1 cellular context compared by ENCODE assay signal in the genomic region with DNA sequence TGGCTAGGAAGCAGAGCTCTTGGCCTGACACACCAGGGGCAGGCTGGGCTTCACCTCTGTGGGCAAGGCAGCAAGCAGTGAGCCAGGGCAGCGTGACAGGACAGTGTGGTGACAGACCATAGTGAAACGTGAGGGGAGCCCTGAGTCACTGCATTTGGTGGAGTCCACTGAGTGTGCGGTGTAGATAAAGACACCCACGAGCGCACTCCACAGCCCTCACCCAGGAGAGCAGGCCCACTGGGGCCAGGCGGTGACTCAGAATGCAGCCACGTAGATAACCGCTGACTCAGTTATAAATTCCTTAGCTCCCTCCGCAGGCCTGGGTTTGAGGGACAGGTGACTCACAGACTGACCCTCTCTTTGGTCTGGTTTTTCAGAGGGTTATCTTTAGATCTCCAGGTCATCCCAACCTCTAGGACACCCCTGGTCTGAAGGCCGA.
A peak's percentile ranks its signal among the peaks of the same experiment; 100 is the strongest.
TF ChIP-seq lines count a peak whose summit lies in the region.

No MANE protein-coding gene starts in this region.

TF ChIP-seq in HCT116, 20 proteins besides CTCF, POLR2A, EP300 and RAD21 (continued from another document):
- TF ChIP-seq, protein P1, sequence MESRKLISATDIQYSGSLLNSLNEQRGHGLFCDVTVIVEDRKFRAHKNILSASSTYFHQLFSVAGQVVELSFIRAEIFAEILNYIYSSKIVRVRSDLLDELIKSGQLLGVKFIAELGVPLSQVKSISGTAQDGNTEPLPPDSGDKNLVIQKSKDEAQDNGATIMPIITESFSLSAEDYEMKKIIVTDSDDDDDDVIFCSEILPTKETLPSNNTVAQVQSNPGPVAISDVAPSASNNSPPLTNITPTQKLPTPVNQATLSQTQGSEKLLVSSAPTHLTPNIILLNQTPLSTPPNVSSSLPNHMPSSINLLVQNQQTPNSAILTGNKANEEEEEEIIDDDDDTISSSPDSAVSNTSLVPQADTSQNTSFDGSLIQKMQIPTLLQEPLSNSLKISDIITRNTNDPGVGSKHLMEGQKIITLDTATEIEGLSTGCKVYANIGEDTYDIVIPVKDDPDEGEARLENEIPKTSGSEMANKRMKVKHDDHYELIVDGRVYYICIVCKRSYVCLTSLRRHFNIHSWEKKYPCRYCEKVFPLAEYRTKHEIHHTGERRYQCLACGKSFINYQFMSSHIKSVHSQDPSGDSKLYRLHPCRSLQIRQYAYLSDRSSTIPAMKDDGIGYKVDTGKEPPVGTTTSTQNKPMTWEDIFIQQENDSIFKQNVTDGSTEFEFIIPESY (IDR thresholded peaks at IDR 0.05; ENCODE audit: extremely low read depth, insufficient replicate concordance, low read length) = peak; percentile 7
- TF ChIP-seq CEBPB (IDR thresholded peaks at IDR 0.05; ENCODE audit: low read depth) (peak; percentile 42), EZH2 (IDR thresholded peaks at IDR 0.05) (no peak), JUND (IDR thresholded peaks at IDR 0.05) (peak; percentile 97), SRF (IDR thresholded peaks at IDR 0.05; ENCODE audit: low read depth) (no peak; the same call in 1 of the 2 replicates), FOSL1 (IDR thresholded peaks at IDR 0.05; ENCODE audit: low read depth) (peak; percentile 96), ZNF274 (IDR thresholded peaks at IDR 0.05; ENCODE audit: low read depth, low read length) (no peak), YY1 (IDR thresholded peaks at IDR 0.05; ENCODE audit: extremely low read depth, insufficient replicate concordance, low read depth, low read length) (no peak), POLR2AphosphoS5 (IDR thresholded peaks at IDR 0.05; ENCODE audit: low read depth, low read length) (peak; percentile 14; the same call in 1 of the 2 replicates), CBX3 (IDR thresholded peaks at IDR 0.05; ENCODE audit: low read depth) (peak; percentile 75)
